Comparison of ENCODE assay signal across 8 cellular contexts in genomic region chr4:185203380-185204237, GRCh38. TPM values are rescaled to one million over a fixed set of nuclear protein-coding genes. Genes with fewer than 3 reads are reported as not detected.
DNase-seq lines count a peak whose midpoint lies in the region; ATAC-seq and TF ChIP-seq lines count a peak whose summit lies in the region.

CFAP97 (minus strand) TSS chr4:185204000; CDS start chr4:185191196, 12,804 bp downstream.

- H3K4me3 ChIP-seq in dorsolateral prefrontal cortex = peak within 1 kb of the TSS; percentile 62 to 94 (median 83)
- peak within 1 kb of the TSS; percentile 76 for H3K4me3 ChIP-seq in lower leg skin (ENCODE audit: low read depth, poor library complexity, severe bottlenecking)

- H3K9me3 Mint-ChIP-seq in activated CD4-positive, alpha-beta memory T cell treated with anti-CD3 and anti-CD28 coated beads for 36 hours = no peaks in the 10 kb centered on the region

- CTCF ChIA-PET in activated CD4-positive, alpha-beta memory T cell treated with anti-CD3 and anti-CD28 coated beads for 36 hours (lab: Charles Lee) = interaction anchor here (1.0 kb wide), 1 partner anchor 20 kb away, joined by 3 read pairs; no protein-coding TSS in a partner anchor

- TF ChIP-seq POLR2A in lower leg skin (IDR thresholded peaks at IDR 0.05) = peak in 1 of 2 donors; percentile 43

- no peaks in the 10 kb centered on the region for H3K27me3 Mint-ChIP-seq in activated CD4-positive, alpha-beta memory T cell treated with anti-CD3 and anti-CD28 coated beads for 36 hours

- POLR2A ChIA-PET in activated CD4-positive, alpha-beta memory T cell treated with anti-CD3 and anti-CD28 coated beads for 36 hours (lab: Charles Lee) = interaction anchor here (1.1 kb wide), 1 partner anchor 192 kb away, joined by 4 read pairs; the partner anchor contains the start of genes ANKRD37 and LRP2BP

- peaks cover 48% of the 10 kb centered on the region for H3K4me1 Mint-ChIP-seq in activated CD4-positive, alpha-beta memory T cell treated with anti-CD3 and anti-CD28 coated beads for 36 hours (ENCODE audit: low read depth)

- intact Hi-C loops in activated CD4-positive, alpha-beta memory T cell treated with anti-CD3 and anti-CD28 coated beads for 36 hours (cut with micrococcal nuclease) = loop anchor here (1.0 to 10.0 kb wide), 10 partner anchors 39 to 991 kb away; partner anchors contain the start of genes CCDC110, CENPU, CYP4V2 and LRP2BP
- intact Hi-C loops in dorsolateral prefrontal cortex (cut with DNase I) = loop anchor here (2.0 to 10.0 kb wide), 6 partner anchors 59 to 1539 kb away; partner anchors contain the start of genes ANKRD37 (in 1 of the 2), SLC25A4 (in 1 of the 2) and UFSP2 (in 1 of the 2)
- intact Hi-C loops in lower leg skin (cut with DNase I; ENCODE audit: low total_unique reads) = no loop called here

- no peaks in the 10 kb centered on the region for H3K27me3 ChIP-seq in dorsolateral prefrontal cortex

- TF ChIP-seq CTCF in dorsolateral prefrontal cortex (IDR thresholded peaks at IDR 0.05 in 54 of 56, conservative IDR thresholded peaks at IDR 0.05 in 2 of 56; ENCODE audit: low read depth in 1 of 56, partially characterized antibody in 56 of 56) (peak in 27 of 56 donors; percentile 3 to 60 (median 24)), lower leg skin (IDR thresholded peaks at IDR 0.05) (no peak)

- peak within 1 kb of the TSS; percentile 83 to 99 (median 95) for H3K27ac ChIP-seq in dorsolateral prefrontal cortex

- peaks cover 6% of the 10 kb centered on the region for H3K36me3 Mint-ChIP-seq in activated CD4-positive, alpha-beta memory T cell treated with anti-CD3 and anti-CD28 coated beads for 36 hours

- ATAC-seq in GM18909 (IDR thresholded peaks at IDR 0.05; ENCODE audit: poor library complexity, unreplicated experiment) (peak; percentile 79), HG03159 (IDR thresholded peaks at IDR 0.05; ENCODE audit: unreplicated experiment) (peak; percentile 74)

- peak within 1 kb of the TSS; percentile 97 for H3K27ac Mint-ChIP-seq in activated CD4-positive, alpha-beta memory T cell treated with anti-CD3 and anti-CD28 coated beads for 36 hours

- H3K4me3 Mint-ChIP-seq in activated CD4-positive, alpha-beta memory T cell treated with anti-CD3 and anti-CD28 coated beads for 36 hours = peak within 1 kb of the TSS; percentile 94

- DNase-seq in Ammon's horn (ENCODE audit: low spot score) = peak; percentile 96
- DNase-seq in NCI-H69 (lab: John Stamatoyannopoulos, UW) = peak; percentile 90
- DNase-seq in activated CD4-positive, alpha-beta memory T cell treated with anti-CD3 and anti-CD28 coated beads for 36 hours = peak; percentile 81
- DNase-seq in dorsolateral prefrontal cortex = peak; percentile 81 to 92 (median 88)
- peak; percentile 82 to 96 for DNase-seq in lower leg skin (ENCODE audit: low spot score in 2 of 2)
- DNase-seq in stimulated activated CD4-positive, alpha-beta T cell treated with anti-CD3 and anti-CD28 coated beads, Interleukin-4, amount 100 ng/mL, for 24 hours = peak; percentile 75

- 0 to 1% methylated on average over 37 to 42 of the region's 105 CpGs for WGBS in lower leg skin, 2 donors

RNA-seq across cellular contexts. Expression of gene CFAP97, which starts in this region (rescaled TPM):
- total RNA-seq in activated CD4-positive, alpha-beta memory T cell treated with anti-CD3 and anti-CD28 coated beads for 36 hours = 10 to 100 TPM; 47.5 to 48.6 TPM
- 10 to 100 TPM; 16.8 to 37.2 (median 26.7) TPM for total RNA-seq in dorsolateral prefrontal cortex
- 10 to 100 TPM; 20.0 to 28.3 (median 26.0) TPM for total RNA-seq in lower leg skin

Comparison
In these comparisons a context has a peak if more than half of its experiments do, and no peak if none do; other contexts are left out.
1. Peak in every context shown above with its lines: DNase-seq, ATAC-seq, H3K4me3 ChIP-seq and H3K27ac ChIP-seq.